Comparison of ENCODE assay signal across 20 cellular contexts in genomic region chr7:3738964-3739363, GRCh38.
"Had no signal": no experiment of that assay in that cellular context is flagged by ENCODE, and none has a peak within 500 bp of the region (broad histone marks: within the 10 kb centered on the region; RNA-seq: fewer than 3 reads in every experiment).

No MANE protein-coding gene starts in this region.

- DNase-seq: activated CD4-positive, alpha-beta T cell treated with anti-CD3 and anti-CD28 coated beads, Interleukin-2, amount 10 ng/mL, durations not matched to agents 24 days and 14 days; activated CD8-positive, alpha-beta memory T cell treated with anti-CD3 and anti-CD28 coated beads, Interleukin-2, amount 10 ng/mL, durations not matched to agents 7 days and 5 days; activated CD8-positive, alpha-beta T cell treated with anti-CD3 and anti-CD28 coated beads for 36 hours; activated effector memory CD4-positive, alpha-beta T cell treated with anti-CD3 and anti-CD28 coated beads, Interleukin-2, amount 50 U/mL, for 16 hours; activated naive CD4-positive, alpha-beta T cell treated with anti-CD3 and anti-CD28 coated beads, Interleukin-2, amount 50 U/mL, for 16 hours; activated T-cell treated with anti-CD3 and anti-CD28 coated beads for 4 hours; anterior cingulate cortex; endodermal cell; head of caudate nucleus; hypothalamus; nephron progenitor cell; pancreas; psoas muscle; right cardiac atrium; stimulated activated CD4-positive, alpha-beta T cell treated with anti-CD3 and anti-CD28 coated beads, Interleukin-1b, Interleukin-23, amount 100 ng/mL, for 48 hours; stimulated activated naive CD8-positive, alpha-beta T cell treated with anti-CD3 and anti-CD28 coated beads, Interleukin-15, amount 100 ng/mL, for 72 hours had no signal

- ATAC-seq: activated CD4-positive, CD25-positive, alpha-beta regulatory T cell treated with anti-CD3 and anti-CD28 coated beads, Interleukin-2, amount 50 U/mL, for 24 hours; activated CD8-positive, alpha-beta memory T cell treated with anti-CD3 and anti-CD28 coated beads, Interleukin-2, amount 10 ng/mL, durations not matched to agents 7 days and 5 days; activated CD8-positive, alpha-beta T cell treated with anti-CD3 and anti-CD28 coated beads for 36 hours; gastroesophageal sphincter; pancreas; psoas muscle; right cardiac atrium; stimulated activated naive CD8-positive, alpha-beta T cell treated with anti-CD3 and anti-CD28 coated beads, Interleukin-15, amount 100 ng/mL, for 72 hours had no signal

- FAIRE-seq: pancreas had no signal

- H3K36me3 Mint-ChIP-seq: activated CD8-positive, alpha-beta memory T cell treated with anti-CD3 and anti-CD28 coated beads, Interleukin-2, amount 10 ng/mL, durations not matched to agents 7 days and 5 days had no signal

- H3K27ac Mint-ChIP-seq: activated CD4-positive, alpha-beta T cell treated with anti-CD3 and anti-CD28 coated beads, Interleukin-2, amount 10 ng/mL, durations not matched to agents 24 days and 14 days; activated CD8-positive, alpha-beta memory T cell treated with anti-CD3 and anti-CD28 coated beads, Interleukin-2, amount 10 ng/mL, durations not matched to agents 7 days and 5 days; activated CD8-positive, alpha-beta T cell treated with anti-CD3 and anti-CD28 coated beads for 36 hours; brain; endodermal cell; memory B cell; nephron progenitor cell; stimulated activated naive CD8-positive, alpha-beta T cell treated with anti-CD3 and anti-CD28 coated beads, Interleukin-15, amount 100 ng/mL, for 72 hours had no signal

- H3K4me3 Mint-ChIP-seq: activated CD4-positive, alpha-beta T cell treated with anti-CD3 and anti-CD28 coated beads, Interleukin-2, amount 10 ng/mL, durations not matched to agents 24 days and 14 days; activated CD8-positive, alpha-beta memory T cell treated with anti-CD3 and anti-CD28 coated beads, Interleukin-2, amount 10 ng/mL, durations not matched to agents 7 days and 5 days; activated CD8-positive, alpha-beta T cell treated with anti-CD3 and anti-CD28 coated beads for 36 hours; brain; endodermal cell; memory B cell; nephron progenitor cell; stimulated activated naive CD8-positive, alpha-beta T cell treated with anti-CD3 and anti-CD28 coated beads, Interleukin-15, amount 100 ng/mL, for 72 hours had no signal

- H3K4me1 Mint-ChIP-seq: activated CD4-positive, alpha-beta T cell treated with anti-CD3 and anti-CD28 coated beads, Interleukin-2, amount 10 ng/mL, durations not matched to agents 24 days and 14 days; activated CD8-positive, alpha-beta memory T cell treated with anti-CD3 and anti-CD28 coated beads, Interleukin-2, amount 10 ng/mL, durations not matched to agents 7 days and 5 days; brain; nephron progenitor cell; stimulated activated naive CD8-positive, alpha-beta T cell treated with anti-CD3 and anti-CD28 coated beads, Interleukin-15, amount 100 ng/mL, for 72 hours had no signal
